Comparison of ENCODE assay signal across 8 cellular contexts in the genomic region with DNA sequence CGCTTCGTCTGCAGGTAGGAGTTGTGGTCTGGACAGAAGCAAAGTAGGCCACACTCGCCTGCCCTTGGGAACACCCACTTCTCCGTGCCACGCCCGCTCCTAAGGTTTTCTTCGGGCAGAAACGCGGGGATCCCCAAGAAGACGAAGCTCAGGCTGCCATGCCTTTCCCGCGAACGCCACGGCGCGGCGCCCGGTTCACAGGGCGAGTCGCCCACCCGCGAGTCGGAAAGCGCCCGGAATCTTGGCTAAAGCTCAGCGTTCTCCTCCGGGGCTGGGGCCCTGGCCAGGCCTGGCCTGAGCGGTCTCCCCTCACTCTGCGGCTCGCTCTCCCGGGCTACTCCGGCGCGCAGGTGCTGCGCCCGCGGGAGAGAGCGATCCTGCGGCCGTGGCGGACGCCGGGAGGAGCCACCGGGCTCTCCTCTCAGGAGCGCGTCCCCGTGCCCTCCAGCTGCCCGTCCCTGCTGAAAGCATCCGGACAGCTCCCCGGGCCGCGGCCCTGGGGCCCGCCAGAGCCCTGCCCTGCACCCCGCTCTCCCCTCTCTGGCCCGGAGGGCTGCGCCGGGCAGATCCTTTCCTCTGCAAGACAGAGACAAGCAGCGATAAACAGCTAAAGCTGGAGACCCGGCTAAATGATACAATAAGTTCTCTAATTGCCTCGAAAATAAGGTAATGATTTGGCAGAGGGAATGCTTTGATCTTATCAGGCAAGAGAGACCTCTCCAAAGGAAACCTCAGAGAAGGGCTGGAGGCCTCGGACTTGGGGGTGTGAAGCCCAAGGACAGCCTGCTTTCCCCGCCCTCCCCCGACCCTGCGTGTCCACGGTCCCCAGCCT. TPM values are rescaled to one million over a fixed set of nuclear protein-coding genes. Genes with fewer than 3 reads are reported as not detected.
DNase-seq lines count a peak whose midpoint lies in the region; ATAC-seq, FAIRE-seq and TF ChIP-seq lines count a peak whose summit lies in the region.

No MANE protein-coding gene starts in this region.

- H3K4me3 Mint-ChIP-seq in CD8-positive, alpha-beta T cell: peak overlapping the region; percentile 74
- H3K4me3 Mint-ChIP-seq in mesothelial cell of epicardium: peak overlapping the region; percentile 69

- CTCF ChIA-PET in CD8-positive, alpha-beta T cell (lab: Charles Lee): interaction anchor here (0.7 to 2.2 kb wide), 21 partner anchors 8 to 218 kb away, joined by 3 to 39 read pairs (median 4); a partner anchor contains a TSS

- peak overlapping the region; percentile 45 for H3K4me3 ChIP-seq in CD8-positive, alpha-beta T cell (ENCODE audit: low read depth, low read length)

- peaks cover 6% of the 10 kb centered on the region for H3K4me1 ChIP-seq in CD8-positive, alpha-beta T cell (ENCODE audit: insufficient read depth, low read length)

- POLR2A ChIA-PET in CD8-positive, alpha-beta T cell (lab: Charles Lee): no interaction called here

- ATAC-seq in CD8-positive, alpha-beta T cell: peak; percentile 80

- no peak overlapping the region for H3K27ac Mint-ChIP-seq in CD8-positive, alpha-beta T cell
- H3K27ac Mint-ChIP-seq in mesothelial cell of epicardium: peak overlapping the region; percentile 99

- DNase-seq in CD8-positive, alpha-beta T cell: peak; percentile 18 to 73 (median 54)
- DNase-seq in HCEC 1CT: peak; percentile 76
- DNase-seq in NCI-H69 (lab: John Stamatoyannopoulos, UW): peak; percentile 44
- peak; percentile 52 for DNase-seq in activated T-cell treated with anti-CD3 and anti-CD28 coated beads for 1 hour (ENCODE audit: low read depth)
- DNase-seq in epidermal melanocyte (ENCODE audit: insufficient read length, low spot score): peak; percentile 57
- peak; percentile 57 to 81 for DNase-seq in mesothelial cell of epicardium (ENCODE audit: low spot score in 2 of 2, unreplicated experiment in 2 of 2)
- peak; percentile 39 for DNase-seq in stimulated activated CD8-positive, alpha-beta memory T cell treated with anti-CD3 and anti-CD28 coated beads, Interleukin-4, amount 100 ng/mL, for 24 hours (ENCODE audit: low read depth)
- no peak for DNase-seq in H54 (ENCODE audit: insufficient read length, low spot score)

- H3K27ac ChIP-seq in CD8-positive, alpha-beta T cell (ENCODE audit: low read depth, low read length): no peak overlapping the region

- intact Hi-C loops in CD8-positive, alpha-beta T cell (cut with DNase I, micrococcal nuclease): loop anchor here (1.0 to 2.0 kb wide), 3 partner anchors 112 to 205 kb away; a partner anchor contains a TSS

- peak; percentile 44 for TF ChIP-seq CTCF in CD8-positive, alpha-beta T cell (IDR thresholded peaks at IDR 0.05)
- TF ChIP-seq CTCF in mesothelial cell of epicardium (IDR thresholded peaks at IDR 0.05; ENCODE audit: unreplicated experiment): peak; percentile 47

- peaks cover 72% of the 10 kb centered on the region for H3K27me3 Mint-ChIP-seq in CD8-positive, alpha-beta T cell (ENCODE audit: low read depth)
- peaks cover 29% of the 10 kb centered on the region for H3K27me3 Mint-ChIP-seq in mesothelial cell of epicardium (ENCODE audit: low read depth)

- H3K4me1 Mint-ChIP-seq in CD8-positive, alpha-beta T cell (ENCODE audit: low read depth): peaks cover 6% of the 10 kb centered on the region
- H3K4me1 Mint-ChIP-seq in mesothelial cell of epicardium: peaks cover 45% of the 10 kb centered on the region

- H3K36me3 ChIP-seq in CD8-positive, alpha-beta T cell (ENCODE audit: insufficient read depth, low read length): no peaks in the 10 kb centered on the region

- H3K9me3 ChIP-seq in CD8-positive, alpha-beta T cell (ENCODE audit: low read length): no peaks in the 10 kb centered on the region

- peaks cover 16% of the 10 kb centered on the region for H3K27me3 ChIP-seq in CD8-positive, alpha-beta T cell (ENCODE audit: insufficient read depth, low read length)

- no peak for FAIRE-seq in H54 (lab: Jason Lieb, UNC)

- TF ChIP-seq POLR2A in H54 (IDR thresholded peaks at IDR 0.05; ENCODE audit: low read depth, low read length): no peak

- H3K36me3 Mint-ChIP-seq in CD8-positive, alpha-beta T cell: no peaks in the 10 kb centered on the region
- H3K36me3 Mint-ChIP-seq in mesothelial cell of epicardium: no peaks in the 10 kb centered on the region

- no peaks in the 10 kb centered on the region for H3K9me3 Mint-ChIP-seq in CD8-positive, alpha-beta T cell
- H3K9me3 Mint-ChIP-seq in mesothelial cell of epicardium: no peaks in the 10 kb centered on the region

RNA-seq across cellular contexts. Expression of a gene that starts 6.7 kb away (rescaled TPM):
- total RNA-seq in CD8-positive, alpha-beta T cell: under 1 TPM; 0.41 to 0.47 TPM
- total RNA-seq in mesothelial cell of epicardium: 146 to 165 TPM (median 151 TPM) in 3 replicates

Comparison
In these comparisons a context has a peak if more than half of its experiments do, and no peak if none do; other contexts are left out.
1. RNA of a gene that starts 6.7 kb away (total RNA-seq): 146 to 165 TPM in mesothelial cell of epicardium; 0.41 to 0.47 TPM in CD8-positive, alpha-beta T cell; every median in the first group is over 10 times any median in the second.